23 cellular contexts compared by ENCODE assay signal in genomic region chr9:126049088-126049487, GRCh38.
"Had no signal": no experiment of that assay in that cellular context is flagged by ENCODE, and none has a peak within 500 bp of the region (broad histone marks: within the 10 kb centered on the region; RNA-seq: fewer than 3 reads in every experiment).

No MANE protein-coding gene starts in this region.

- H3K27ac Mint-ChIP-seq: activated T-cell treated with anti-CD3 and anti-CD28 coated beads, Interleukin-2, amount 50 U/mL, for 72 hours; natural killer cell; T-cell had no signal

- H3K4me3 ChIP-seq: lower lobe of right lung, thyroid gland had no signal

- H3K27ac ChIP-seq: brain microvascular endothelial cell, lower lobe of right lung, thyroid gland had no signal

- H3K9me3 ChIP-seq: thyroid gland had no signal

- H3K4me3 Mint-ChIP-seq: activated T-cell treated with anti-CD3 and anti-CD28 coated beads, Interleukin-2, amount 50 U/mL, for 72 hours; natural killer cell; T-cell had no signal

- H3K27me3 ChIP-seq: brain microvascular endothelial cell, thyroid gland had no signal

- DNase-seq: activated CD8-positive, alpha-beta memory T cell treated with anti-CD3 and anti-CD28 coated beads for 24 hours; activated CD8-positive, alpha-beta memory T cell treated with anti-CD3 and anti-CD28 coated beads, Interleukin-2, amount 50 U/mL, for 48 hours; activated effector memory CD4-positive, alpha-beta T cell treated with anti-CD3 and anti-CD28 coated beads, Interleukin-2, amount 50 U/mL, for 16 hours; activated naive CD4-positive, alpha-beta T cell treated with anti-CD3 and anti-CD28 coated beads, Interleukin-2, amount 50 U/mL, for 16 hours; activated T-cell treated with anti-CD3 and anti-CD28 coated beads, Interleukin-2, amount 50 U/mL, for 72 hours; brain microvascular endothelial cell; central memory CD4-positive, alpha-beta T cell; head of caudate nucleus; kidney glomerular epithelial cell; lower lobe of right lung; natural killer cell; nucleus accumbens; stimulated activated CD4-positive, alpha-beta T cell treated with anti-CD3 and anti-CD28 coated beads, Interleukin-12 subunit alpha, Interleukin-12 subunit beta, amount 100 ng/mL, for 4 hours; stimulated activated CD4-positive, alpha-beta T cell treated with anti-CD3 and anti-CD28 coated beads, Interleukin-1b, Interleukin-23, amount 100 ng/mL, for 48 hours; stimulated activated CD8-positive, alpha-beta memory T cell treated with anti-CD3 and anti-CD28 coated beads, Interleukin-4, amount 100 ng/mL, for 48 hours; stimulated activated naive CD4-positive, alpha-beta T cell treated with Interleukin-2 at 50 U/mL for 16 hours; T-cell; thyroid gland had no signal

- H3K36me3 Mint-ChIP-seq: natural killer cell, T-cell had no signal

- FAIRE-seq: colon, endometrium, frontal cortex, urothelium cell line had no signal

- H3K4me1 ChIP-seq: lower lobe of right lung, thyroid gland had no signal

- H3K36me3 ChIP-seq: brain microvascular endothelial cell, lower lobe of right lung, thyroid gland had no signal

- ATAC-seq: activated CD4-positive, CD25-positive, alpha-beta regulatory T cell treated with anti-CD3 and anti-CD28 coated beads, Interleukin-2, amount 50 U/mL, for 24 hours; activated T-cell treated with anti-CD3 and anti-CD28 coated beads, Interleukin-2, amount 50 U/mL, for 72 hours; lower lobe of right lung; natural killer cell; T-cell had no signal

- H3K4me1 Mint-ChIP-seq: natural killer cell, T-cell had no signal
